9 cellular contexts compared by ENCODE assay signal in genomic region chr3:58874795-58875194, GRCh38.
A peak's percentile ranks its signal among the peaks of the same experiment; 100 is the strongest.
DNase-seq lines count a peak whose midpoint lies in the region; ATAC-seq and FAIRE-seq lines count a peak whose summit lies in the region.
"Had no signal": no experiment of that assay in that cellular context is flagged by ENCODE, and none has a peak within 500 bp of the region (broad histone marks: within the 10 kb centered on the region; RNA-seq: fewer than 3 reads in every experiment).

No MANE protein-coding gene starts in this region.

- DNase-seq in GM04503 (ENCODE audit: low read depth) (peak; percentile 13), dermis blood vessel endothelial cell (peak; percentile 60), frontal cortex (ENCODE audit: low spot score in 2 of 2) (no peak), substantia nigra (lab: John Stamatoyannopoulos, UW) (no peak), aorta (no peak), foreskin melanocyte (no peak)

- WGBS in aorta, 2 donors, result 78 to 79% methylated on average over 2 of the region's 2 CpGs

- H3K27ac ChIP-seq in substantia nigra (ENCODE audit: low read depth, low read length, poor library complexity, severe bottlenecking) (no peak overlapping the region), aorta (ENCODE audit: low read depth in 1 of 2, low read length in 2 of 2) (no peak overlapping the region)

- no peak for FAIRE-seq in frontal cortex (lab: Jason Lieb, UNC)
- FAIRE-seq: islet of Langerhans had no signal

- no peaks in the 10 kb centered on the region for H3K4me1 ChIP-seq in aorta (ENCODE audit: control insufficient read depth in 1 of 2, insufficient read depth in 2 of 2, low read length in 2 of 2)

- no peaks in the 10 kb centered on the region for H3K36me3 ChIP-seq in aorta (ENCODE audit: control insufficient read depth in 1 of 2, insufficient read depth in 2 of 2, low read length in 1 of 2)

- H3K4me3 ChIP-seq in aorta (ENCODE audit: low read length in 2 of 2), result no peak overlapping the region

- peak; percentile 64 for ATAC-seq in GM21367 (IDR thresholded peaks at IDR 0.05; ENCODE audit: unreplicated experiment)
- peak; percentile 83 for ATAC-seq in HG03439 (IDR thresholded peaks at IDR 0.05; ENCODE audit: unreplicated experiment)
- no peak for ATAC-seq in aorta (ENCODE audit: low FRiP score)

- no peaks in the 10 kb centered on the region for H3K27me3 ChIP-seq in aorta (ENCODE audit: control insufficient read depth in 1 of 2, insufficient read depth in 2 of 2, low read length in 1 of 2)

- peaks cover 2% of the 10 kb centered on the region for H3K9me3 ChIP-seq in aorta (ENCODE audit: control insufficient read depth, low read length)

- intact Hi-C loops in aorta (cut with DNase I), result no loop called here

Comparison
In these comparisons a context has a peak if more than half of its experiments do, and no peak if none do; other contexts are left out.
1. DNase-seq: peak in GM04503 (single experiment) and dermis blood vessel endothelial cell (single experiment); none in frontal cortex (0 of 2), substantia nigra (0 of 49), aorta (0 of 2) and foreskin melanocyte (single experiment).